In the genomic region with DNA sequence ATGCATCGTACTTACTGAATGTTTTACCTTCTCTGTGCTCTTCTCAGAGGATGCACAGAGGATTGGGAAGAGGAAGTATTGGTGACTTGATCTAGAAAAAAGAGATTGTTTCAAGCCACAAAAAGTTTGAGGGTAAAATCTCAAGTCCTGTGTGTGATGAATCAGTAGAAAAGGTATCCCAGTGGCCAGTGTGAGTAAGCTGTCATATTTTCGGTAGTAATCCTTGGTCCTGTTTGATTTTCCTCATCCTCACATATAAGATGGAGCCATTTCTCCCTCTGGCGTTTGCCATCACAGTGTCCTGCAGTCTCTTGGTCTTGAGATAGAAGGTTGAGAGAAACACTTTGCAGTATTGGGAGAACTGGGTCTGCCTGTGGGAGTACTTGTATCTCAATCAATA, we compare ENCODE assay signal across 1 cellular context.
A peak's percentile ranks its signal among the peaks of the same experiment; 100 is the strongest.
TF ChIP-seq lines count a peak whose summit lies in the region.

No MANE protein-coding gene starts in this region.

TF ChIP-seq in SK-N-SH, 30 proteins besides CTCF, POLR2A, EP300 and RAD21 (continued from another document):
- TF ChIP-seq, protein P1, sequence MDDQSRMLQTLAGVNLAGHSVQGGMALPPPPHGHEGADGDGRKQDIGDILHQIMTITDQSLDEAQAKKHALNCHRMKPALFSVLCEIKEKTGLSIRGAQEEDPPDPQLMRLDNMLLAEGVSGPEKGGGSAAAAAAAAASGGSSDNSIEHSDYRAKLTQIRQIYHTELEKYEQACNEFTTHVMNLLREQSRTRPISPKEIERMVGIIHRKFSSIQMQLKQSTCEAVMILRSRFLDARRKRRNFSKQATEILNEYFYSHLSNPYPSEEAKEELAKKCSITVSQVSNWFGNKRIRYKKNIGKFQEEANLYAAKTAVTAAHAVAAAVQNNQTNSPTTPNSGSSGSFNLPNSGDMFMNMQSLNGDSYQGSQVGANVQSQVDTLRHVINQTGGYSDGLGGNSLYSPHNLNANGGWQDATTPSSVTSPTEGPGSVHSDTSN (IDR thresholded peaks at IDR 0.05) = peak; percentile 45
- TF ChIP-seq GATA2 (CRISPR knock-in tag; IDR thresholded peaks at IDR 0.05) (no peak), CHD2 (IDR thresholded peaks at IDR 0.05; ENCODE audit: low read length, partially characterized antibody) (no peak), POLR2AphosphoS5 (IDR thresholded peaks at IDR 0.05; ENCODE audit: low read depth, low read length) (0 out of 2 replicates have a peak, but pooled peaks have one; percentile 13), TAF1 (IDR thresholded peaks at IDR 0.05; ENCODE audit: borderline replicate concordance, low read depth, low read length) (no peak), MXI1 (IDR thresholded peaks at IDR 0.05; ENCODE audit: low read depth, low read length) (no peak), GABPA (IDR thresholded peaks at IDR 0.05; ENCODE audit: low read depth) (no peak), RCOR1 (IDR thresholded peaks at IDR 0.05; ENCODE audit: low read length) (no peak), SMC3 (IDR thresholded peaks at IDR 0.05; ENCODE audit: low read depth, low read length) (no peak), NRF1 (IDR thresholded peaks at IDR 0.05; ENCODE audit: low read depth, low read length) (no peak), JUND (IDR thresholded peaks at IDR 0.05) (peak; percentile 36), RFX5 (IDR thresholded peaks at IDR 0.05; ENCODE audit: low read length) (no peak), TCF12 (IDR thresholded peaks at IDR 0.05) (0 out of 2 replicates have a peak, but pooled peaks have one; percentile 19), EZH2phosphoT487 (IDR thresholded peaks at IDR 0.05; ENCODE audit: borderline replicate concordance, low read depth) (no peak), YY1 (IDR thresholded peaks at IDR 0.05; ENCODE audit: low read depth) (no peak)
- TF ChIP-seq, protein P2, sequence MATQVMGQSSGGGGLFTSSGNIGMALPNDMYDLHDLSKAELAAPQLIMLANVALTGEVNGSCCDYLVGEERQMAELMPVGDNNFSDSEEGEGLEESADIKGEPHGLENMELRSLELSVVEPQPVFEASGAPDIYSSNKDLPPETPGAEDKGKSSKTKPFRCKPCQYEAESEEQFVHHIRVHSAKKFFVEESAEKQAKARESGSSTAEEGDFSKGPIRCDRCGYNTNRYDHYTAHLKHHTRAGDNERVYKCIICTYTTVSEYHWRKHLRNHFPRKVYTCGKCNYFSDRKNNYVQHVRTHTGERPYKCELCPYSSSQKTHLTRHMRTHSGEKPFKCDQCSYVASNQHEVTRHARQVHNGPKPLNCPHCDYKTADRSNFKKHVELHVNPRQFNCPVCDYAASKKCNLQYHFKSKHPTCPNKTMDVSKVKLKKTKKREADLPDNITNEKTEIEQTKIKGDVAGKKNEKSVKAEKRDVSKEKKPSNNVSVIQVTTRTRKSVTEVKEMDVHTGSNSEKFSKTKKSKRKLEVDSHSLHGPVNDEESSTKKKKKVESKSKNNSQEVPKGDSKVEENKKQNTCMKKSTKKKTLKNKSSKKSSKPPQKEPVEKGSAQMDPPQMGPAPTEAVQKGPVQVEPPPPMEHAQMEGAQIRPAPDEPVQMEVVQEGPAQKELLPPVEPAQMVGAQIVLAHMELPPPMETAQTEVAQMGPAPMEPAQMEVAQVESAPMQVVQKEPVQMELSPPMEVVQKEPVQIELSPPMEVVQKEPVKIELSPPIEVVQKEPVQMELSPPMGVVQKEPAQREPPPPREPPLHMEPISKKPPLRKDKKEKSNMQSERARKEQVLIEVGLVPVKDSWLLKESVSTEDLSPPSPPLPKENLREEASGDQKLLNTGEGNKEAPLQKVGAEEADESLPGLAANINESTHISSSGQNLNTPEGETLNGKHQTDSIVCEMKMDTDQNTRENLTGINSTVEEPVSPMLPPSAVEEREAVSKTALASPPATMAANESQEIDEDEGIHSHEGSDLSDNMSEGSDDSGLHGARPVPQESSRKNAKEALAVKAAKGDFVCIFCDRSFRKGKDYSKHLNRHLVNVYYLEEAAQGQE (IDR thresholded peaks at IDR 0.05; ENCODE audit: low read depth, low read length) = no peak
- TF ChIP-seq, protein P3, sequence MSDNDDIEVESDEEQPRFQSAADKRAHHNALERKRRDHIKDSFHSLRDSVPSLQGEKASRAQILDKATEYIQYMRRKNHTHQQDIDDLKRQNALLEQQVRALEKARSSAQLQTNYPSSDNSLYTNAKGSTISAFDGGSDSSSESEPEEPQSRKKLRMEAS (IDR thresholded peaks at IDR 0.05; ENCODE audit: low read depth) = no peak
- TF ChIP-seq, protein P4, sequence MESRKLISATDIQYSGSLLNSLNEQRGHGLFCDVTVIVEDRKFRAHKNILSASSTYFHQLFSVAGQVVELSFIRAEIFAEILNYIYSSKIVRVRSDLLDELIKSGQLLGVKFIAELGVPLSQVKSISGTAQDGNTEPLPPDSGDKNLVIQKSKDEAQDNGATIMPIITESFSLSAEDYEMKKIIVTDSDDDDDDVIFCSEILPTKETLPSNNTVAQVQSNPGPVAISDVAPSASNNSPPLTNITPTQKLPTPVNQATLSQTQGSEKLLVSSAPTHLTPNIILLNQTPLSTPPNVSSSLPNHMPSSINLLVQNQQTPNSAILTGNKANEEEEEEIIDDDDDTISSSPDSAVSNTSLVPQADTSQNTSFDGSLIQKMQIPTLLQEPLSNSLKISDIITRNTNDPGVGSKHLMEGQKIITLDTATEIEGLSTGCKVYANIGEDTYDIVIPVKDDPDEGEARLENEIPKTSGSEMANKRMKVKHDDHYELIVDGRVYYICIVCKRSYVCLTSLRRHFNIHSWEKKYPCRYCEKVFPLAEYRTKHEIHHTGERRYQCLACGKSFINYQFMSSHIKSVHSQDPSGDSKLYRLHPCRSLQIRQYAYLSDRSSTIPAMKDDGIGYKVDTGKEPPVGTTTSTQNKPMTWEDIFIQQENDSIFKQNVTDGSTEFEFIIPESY (IDR thresholded peaks at IDR 0.05; ENCODE audit: borderline replicate concordance, low read depth) = no peak
- TF ChIP-seq, protein P5, sequence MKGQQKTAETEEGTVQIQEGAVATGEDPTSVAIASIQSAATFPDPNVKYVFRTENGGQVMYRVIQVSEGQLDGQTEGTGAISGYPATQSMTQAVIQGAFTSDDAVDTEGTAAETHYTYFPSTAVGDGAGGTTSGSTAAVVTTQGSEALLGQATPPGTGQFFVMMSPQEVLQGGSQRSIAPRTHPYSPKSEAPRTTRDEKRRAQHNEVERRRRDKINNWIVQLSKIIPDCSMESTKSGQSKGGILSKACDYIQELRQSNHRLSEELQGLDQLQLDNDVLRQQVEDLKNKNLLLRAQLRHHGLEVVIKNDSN (IDR thresholded peaks at IDR 0.05; ENCODE audit: borderline replicate concordance, low read depth) = no peak
- TF ChIP-seq, protein P6, sequence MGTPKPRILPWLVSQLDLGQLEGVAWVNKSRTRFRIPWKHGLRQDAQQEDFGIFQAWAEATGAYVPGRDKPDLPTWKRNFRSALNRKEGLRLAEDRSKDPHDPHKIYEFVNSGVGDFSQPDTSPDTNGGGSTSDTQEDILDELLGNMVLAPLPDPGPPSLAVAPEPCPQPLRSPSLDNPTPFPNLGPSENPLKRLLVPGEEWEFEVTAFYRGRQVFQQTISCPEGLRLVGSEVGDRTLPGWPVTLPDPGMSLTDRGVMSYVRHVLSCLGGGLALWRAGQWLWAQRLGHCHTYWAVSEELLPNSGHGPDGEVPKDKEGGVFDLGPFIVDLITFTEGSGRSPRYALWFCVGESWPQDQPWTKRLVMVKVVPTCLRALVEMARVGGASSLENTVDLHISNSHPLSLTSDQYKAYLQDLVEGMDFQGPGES (IDR thresholded peaks at IDR 0.05; ENCODE audit: low read depth, low read length) = no peak
